Comparison of ENCODE assay signal across 13 cellular contexts in genomic region chr4:71406459-71406963, GRCh38.
DNase-seq lines count a peak whose midpoint lies in the region; ATAC-seq lines count a peak whose summit lies in the region.
"Had no signal": no experiment of that assay in that cellular context is flagged by ENCODE, and none has a peak within 500 bp of the region (broad histone marks: within the 10 kb centered on the region; RNA-seq: fewer than 3 reads in every experiment).

No MANE protein-coding gene starts in this region.

- DNase-seq in GM04503 (ENCODE audit: low read depth) (peak; percentile 22), RKO (ENCODE audit: low spot score) (peak; percentile 25), epithelial cell of prostate (ENCODE audit: low read depth, low spot score) (peak; percentile 31), renal cortical epithelial cell (ENCODE audit: low read depth) (peak; percentile 79), SHP77 (lab: John Stamatoyannopoulos, UW) (no peak)
- DNase-seq: NCI-H1436, SIG-M5 had no signal

- no peak for ATAC-seq in GM21619 (IDR thresholded peaks at IDR 0.05; ENCODE audit: unreplicated experiment)
- ATAC-seq in GM21723 (IDR thresholded peaks at IDR 0.05; ENCODE audit: unreplicated experiment): no peak
- ATAC-seq in GM21447 (IDR thresholded peaks at IDR 0.05; ENCODE audit: unreplicated experiment): no peak
- ATAC-seq: gastroesophageal sphincter had no signal

- H3K27ac ChIP-seq in epithelial cell of prostate: peak overlapping the region; percentile 7
- H3K27ac ChIP-seq: C4-2B, coronary artery, gastroesophageal sphincter had no signal

Comparison
In these comparisons a context has a peak if more than half of its experiments do, and no peak if none do; other contexts are left out.
1. DNase-seq: peak in GM04503 (single experiment), RKO (single experiment), epithelial cell of prostate (single experiment) and renal cortical epithelial cell (single experiment); none in SHP77 (0 of 2).